ENCODE assay signal across 8 cellular contexts in genomic region chr12:119667577-119668314, GRCh38. TPM values are rescaled to one million over a fixed set of nuclear protein-coding genes. Genes with fewer than 3 reads are reported as not detected.
DNase-seq lines count a peak whose midpoint lies in the region; ATAC-seq and TF ChIP-seq lines count a peak whose summit lies in the region.

TSS of gene PRKAB1 (plus strand) at chr12:119668133. CDS start at chr12:119668245, 112 bp downstream.

- peak within 1 kb of the TSS; percentile 90 for H3K27ac Mint-ChIP-seq in activated T-helper 17 cell treated with anti-CD3 and anti-CD28 coated beads, Interleukin-2, amount 50 U/mL, for 72 hours
- peak within 1 kb of the TSS; percentile 92 for H3K27ac Mint-ChIP-seq in natural killer cell

- no peaks in the 10 kb centered on the region for H3K27me3 Mint-ChIP-seq in activated T-helper 17 cell treated with anti-CD3 and anti-CD28 coated beads, Interleukin-2, amount 50 U/mL, for 72 hours
- H3K27me3 Mint-ChIP-seq in natural killer cell (ENCODE audit: low read depth in 2 of 2), result no peaks in the 10 kb centered on the region

- H3K4me3 ChIP-seq in fibroblast of mammary gland (ENCODE audit: control insufficient read depth, low read depth, low read length), result peak within 1 kb of the TSS; percentile 94

- H3K4me3 Mint-ChIP-seq in activated T-helper 17 cell treated with anti-CD3 and anti-CD28 coated beads, Interleukin-2, amount 50 U/mL, for 72 hours, result peak within 1 kb of the TSS; percentile 87
- H3K4me3 Mint-ChIP-seq in natural killer cell, result peak within 1 kb of the TSS; percentile 84

- H3K4me1 Mint-ChIP-seq in activated T-helper 17 cell treated with anti-CD3 and anti-CD28 coated beads, Interleukin-2, amount 50 U/mL, for 72 hours, result peaks cover 24% of the 10 kb centered on the region
- H3K4me1 Mint-ChIP-seq in natural killer cell, result peaks cover 51 to 63% of the 10 kb centered on the region in 2 donors

- H3K9me3 Mint-ChIP-seq in activated T-helper 17 cell treated with anti-CD3 and anti-CD28 coated beads, Interleukin-2, amount 50 U/mL, for 72 hours, result no peaks in the 10 kb centered on the region
- H3K9me3 Mint-ChIP-seq in natural killer cell, result no peaks in the 10 kb centered on the region

- intact Hi-C loops in natural killer cell (cut with micrococcal nuclease), result loop anchor here (10.0 kb wide), 2 partner anchors 1263 to 1293 kb away; partner anchors contain the start of genes SUDS3 and TAOK3

- TF ChIP-seq CTCF in LNCAP (IDR thresholded peaks at IDR 0.05) (peak; percentile 99), fibroblast of mammary gland (conservative IDR thresholded peaks at IDR 0.05; ENCODE audit: control insufficient read depth, insufficient read depth, low read depth, low read length) (peak; percentile 52), natural killer cell (IDR thresholded peaks at IDR 0.05) (peak; percentile 92)

- peaks cover 45% of the 10 kb centered on the region for H3K36me3 Mint-ChIP-seq in activated T-helper 17 cell treated with anti-CD3 and anti-CD28 coated beads, Interleukin-2, amount 50 U/mL, for 72 hours (ENCODE audit: low read depth)
- no peaks in the 10 kb centered on the region for H3K36me3 Mint-ChIP-seq in natural killer cell

- DNase-seq in ELR (ENCODE audit: low read depth) (peak; percentile 98), GOT3 (lab: John Stamatoyannopoulos, UW) (peak; percentile 88), RPMI8226 (peak; percentile 99), fibroblast of mammary gland (ENCODE audit: low read depth) (peak; percentile 95), natural killer cell (peak; percentile 93)
- DNase-seq in stimulated activated naive CD4-positive, alpha-beta T cell treated with Interleukin-2 at 50 U/mL for 16 hours (lab: John Stamatoyannopoulos, UW), result peak; percentile 97

- peak; percentile 95 for ATAC-seq in activated T-helper 17 cell treated with anti-CD3 and anti-CD28 coated beads, Interleukin-2, amount 50 U/mL, for 72 hours (replicated peaks)
- ATAC-seq in natural killer cell, result peak; percentile 90 to 98 (median 92)

RNA-seq across cellular contexts. Expression of gene PRKAB1, which starts in this region (rescaled TPM):
- total RNA-seq in activated T-helper 17 cell treated with anti-CD3 and anti-CD28 coated beads, Interleukin-2, amount 50 U/mL, for 72 hours, result 10 to 100 TPM; 26.6 to 28.9 TPM
- total RNA-seq in natural killer cell, result 10 to 100 TPM; 21.8 to 34.6 (median 23.5) TPM

Comparison
In these comparisons a context has a peak if more than half of its experiments do, and no peak if none do; other contexts are left out.
1. Peak in every context shown above with its lines: DNase-seq, ATAC-seq and H3K4me3 ChIP-seq.